Comparison of ENCODE assay signal across 21 cellular contexts in genomic region chr6:164216368-164216767, GRCh38.
A peak's percentile ranks its signal among the peaks of the same experiment; 100 is the strongest.
DNase-seq lines count a peak whose midpoint lies in the region; ATAC-seq and TF ChIP-seq lines count a peak whose summit lies in the region.
"Had no signal": no experiment of that assay in that cellular context is flagged by ENCODE, and none has a peak within 500 bp of the region (broad histone marks: within the 10 kb centered on the region; RNA-seq: fewer than 3 reads in every experiment).

No MANE protein-coding gene starts in this region.

- peaks cover 4% of the 10 kb centered on the region for H3K4me1 ChIP-seq in skeletal muscle satellite cell (ENCODE audit: control insufficient read depth, insufficient read depth, low read length)
- H3K4me1 ChIP-seq: A549, BLaER1, transverse colon had no signal

- no peak overlapping the region for H3K9ac ChIP-seq in skeletal muscle satellite cell (ENCODE audit: low read depth, low read length)
- H3K9ac ChIP-seq: BLaER1, GM23248 had no signal

- ATAC-seq in Right ventricle myocardium inferior (peak; percentile 48), SK-N-SH treated with all-trans-retinoic acid at 6 μM for 48 hours (no peak)
- ATAC-seq: A549; activated T-helper 17 cell treated with anti-CD3 and anti-CD28 coated beads, Interleukin-2, amount 50 U/mL, for 72 hours; effector memory CD8-positive, alpha-beta T cell; esophagus mucosa; WTC11 had no signal

- DNase-seq in Right ventricle myocardium inferior (ENCODE audit: missing footprints) (no peak), cardiac septum (ENCODE audit: low spot score) (no peak), NCI-H1694 (lab: John Stamatoyannopoulos, UW) (peak; percentile 11), coronary artery (ENCODE audit: low spot score) (no peak), SIG-M5 (lab: John Stamatoyannopoulos, UW) (no peak), cortex of kidney (lab: John Stamatoyannopoulos, UW) (no peak)
- DNase-seq: activated naive CD8-positive, alpha-beta T cell treated with anti-CD3 and anti-CD28 coated beads for 36 hours; Calu3; effector memory CD8-positive, alpha-beta T cell; GM23248; mammary epithelial cell; NCI-H2227 treated with DMSO at 0.1 percent for 48 hours; transverse colon had no signal

- H3K4me3 ChIP-seq in skeletal muscle satellite cell (ENCODE audit: low read length) (peak overlapping the region; percentile 37), coronary artery (no peak overlapping the region)
- H3K4me3 ChIP-seq: A549, BLaER1, GM23248, transverse colon had no signal

- no peak for TF ChIP-seq CTCF in coronary artery (IDR thresholded peaks at IDR 0.05)

- no peaks in the 10 kb centered on the region for H3K27me3 ChIP-seq in skeletal muscle satellite cell (ENCODE audit: control insufficient read depth, insufficient read depth, low read length)
- H3K27me3 ChIP-seq: BLaER1, neutrophil, transverse colon had no signal

- H3K27ac ChIP-seq in coronary artery: no peak overlapping the region
- H3K27ac ChIP-seq: A549, BLaER1, GM23248, neutrophil, transverse colon had no signal

- intact Hi-C loops in Right ventricle myocardium inferior (cut with DNase I) (no loop called here), cardiac septum (cut with DNase I) (no loop called here)

- H3K9me3 ChIP-seq in skeletal muscle satellite cell (replicated peaks; ENCODE audit: low read length): no peaks in the 10 kb centered on the region
- H3K9me3 ChIP-seq: A549, neutrophil, transverse colon had no signal

- no peaks in the 10 kb centered on the region for H3K36me3 ChIP-seq in skeletal muscle satellite cell (ENCODE audit: insufficient read depth, low read length)
- H3K36me3 ChIP-seq: BLaER1, neutrophil, transverse colon had no signal

- peak overlapping the region; percentile 63 for H3K4me2 ChIP-seq in skeletal muscle satellite cell (ENCODE audit: low read length)
- H3K4me2 ChIP-seq: A549, BLaER1 had no signal

TF ChIP-seq in SK-N-SH treated with all-trans-retinoic acid at 6 μM for 48 hours, 23 proteins besides CTCF, POLR2A, EP300 and RAD21:
- no peak for TF ChIP-seq ARNTL (CRISPR knock-in tag; IDR thresholded peaks at IDR 0.05; ENCODE audit: borderline replicate concordance, low read depth)
- TF ChIP-seq TCF4 (CRISPR knock-in tag; IDR thresholded peaks at IDR 0.05; ENCODE audit: borderline replicate concordance): peak; percentile 69; the same call in 1 of the 2 replicates
- TF ChIP-seq, protein P1, sequence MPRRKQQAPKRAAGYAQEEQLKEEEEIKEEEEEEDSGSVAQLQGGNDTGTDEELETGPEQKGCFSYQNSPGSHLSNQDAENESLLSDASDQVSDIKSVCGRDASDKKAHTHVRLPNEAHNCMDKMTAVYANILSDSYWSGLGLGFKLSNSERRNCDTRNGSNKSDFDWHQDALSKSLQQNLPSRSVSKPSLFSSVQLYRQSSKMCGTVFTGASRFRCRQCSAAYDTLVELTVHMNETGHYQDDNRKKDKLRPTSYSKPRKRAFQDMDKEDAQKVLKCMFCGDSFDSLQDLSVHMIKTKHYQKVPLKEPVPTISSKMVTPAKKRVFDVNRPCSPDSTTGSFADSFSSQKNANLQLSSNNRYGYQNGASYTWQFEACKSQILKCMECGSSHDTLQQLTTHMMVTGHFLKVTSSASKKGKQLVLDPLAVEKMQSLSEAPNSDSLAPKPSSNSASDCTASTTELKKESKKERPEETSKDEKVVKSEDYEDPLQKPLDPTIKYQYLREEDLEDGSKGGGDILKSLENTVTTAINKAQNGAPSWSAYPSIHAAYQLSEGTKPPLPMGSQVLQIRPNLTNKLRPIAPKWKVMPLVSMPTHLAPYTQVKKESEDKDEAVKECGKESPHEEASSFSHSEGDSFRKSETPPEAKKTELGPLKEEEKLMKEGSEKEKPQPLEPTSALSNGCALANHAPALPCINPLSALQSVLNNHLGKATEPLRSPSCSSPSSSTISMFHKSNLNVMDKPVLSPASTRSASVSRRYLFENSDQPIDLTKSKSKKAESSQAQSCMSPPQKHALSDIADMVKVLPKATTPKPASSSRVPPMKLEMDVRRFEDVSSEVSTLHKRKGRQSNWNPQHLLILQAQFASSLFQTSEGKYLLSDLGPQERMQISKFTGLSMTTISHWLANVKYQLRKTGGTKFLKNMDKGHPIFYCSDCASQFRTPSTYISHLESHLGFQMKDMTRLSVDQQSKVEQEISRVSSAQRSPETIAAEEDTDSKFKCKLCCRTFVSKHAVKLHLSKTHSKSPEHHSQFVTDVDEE (CRISPR knock-in tag; IDR thresholded peaks at IDR 0.05): peak; percentile 45; the same call in 1 of the 2 replicates
- TF ChIP-seq GLIS3 (CRISPR knock-in tag; IDR thresholded peaks at IDR 0.05): no peak
- TF ChIP-seq ISL1 (CRISPR knock-in tag; IDR thresholded peaks at IDR 0.05): 0 out of 2 replicates have a peak, but pooled peaks have one; percentile 9
- peak; percentile 43; the same call in 1 of the 2 replicates for TF ChIP-seq SNAI2 (CRISPR knock-in tag; IDR thresholded peaks at IDR 0.05)
